Comparison of ENCODE assay signal across 1 cellular context in genomic region chr19:41353466-41354342, GRCh38.
TF ChIP-seq lines count a peak whose summit lies in the region.

TGFB1 (minus strand) TSS chr19:41353922; CDS start chr19:41353044, 878 bp downstream.

TF ChIP-seq in HEK293, 187 proteins besides CTCF, POLR2A, EP300 and RAD21 (continued from another document):
- TF ChIP-seq ZBTB10 (tag by site-specific recombination; IDR thresholded peaks at IDR 0.05) (peak; percentile 88), SP7 (tag by site-specific recombination; IDR thresholded peaks at IDR 0.05) (peak; percentile 78), ZNF660 (tag by site-specific recombination; IDR thresholded peaks at IDR 0.05) (0 out of 2 replicates have a peak, but pooled peaks have one; percentile 77), ZNF394 (tag by site-specific recombination; IDR thresholded peaks at IDR 0.05; ENCODE audit: borderline replicate concordance) (0 out of 2 replicates have a peak, but pooled peaks have one; percentile 6), KLF1 (tag by site-specific recombination; IDR thresholded peaks at IDR 0.05) (peak; percentile 93)
